24 cellular contexts compared by ENCODE assay signal in the genomic region with DNA sequence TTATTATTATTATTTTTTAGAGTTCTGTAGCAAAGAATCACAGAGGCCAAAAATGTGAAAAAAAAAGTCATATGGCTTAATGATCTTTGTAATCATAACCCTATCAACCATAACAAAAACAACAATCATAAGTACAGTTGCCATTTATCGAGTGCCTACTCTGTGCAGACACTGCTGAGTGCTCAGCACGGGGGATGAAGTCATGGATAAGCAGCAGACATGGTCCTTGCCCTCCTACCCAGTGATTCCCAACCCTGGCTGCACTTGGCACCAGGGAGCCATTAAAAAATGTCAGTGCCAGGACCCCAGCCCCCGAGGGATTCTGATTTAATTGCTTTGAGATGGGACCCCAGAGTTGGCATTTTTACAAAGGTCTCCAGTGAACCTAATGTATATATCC. TPM values are rescaled to one million over a fixed set of nuclear protein-coding genes. Genes with fewer than 3 reads are reported as not detected.
DNase-seq lines count a peak whose midpoint lies in the region; ATAC-seq and TF ChIP-seq lines count a peak whose summit lies in the region.
"Had no signal": no experiment of that assay in that cellular context is flagged by ENCODE, and none has a peak within 500 bp of the region (broad histone marks: within the 10 kb centered on the region; RNA-seq: fewer than 3 reads in every experiment).

No MANE protein-coding gene starts in this region.

- H3K27ac Mint-ChIP-seq in T-helper 1 cell treated with Interleukin-12 subunit alpha and Interleukin-12 subunit beta and Interleukin-4 antibody, amounts not matched to agents 30 μg/mL and 1 μg/mL, for 36 hours, result peak overlapping the region; percentile 73
- peak overlapping the region; percentile 48 to 91 (median 56) for H3K27ac Mint-ChIP-seq in IgD-negative memory B cell
- peak overlapping the region; percentile 59 for H3K27ac Mint-ChIP-seq in stimulated activated naive B cell treated with anti-CD40 and anti-IgM and Interleukin-4, amounts not matched to agents 10 μg/mL and 1 μg/mL and 100 μg/mL, for 72 hours
- H3K27ac Mint-ChIP-seq: activated T-cell treated with anti-CD3 and anti-CD28 coated beads, Interleukin-2, amount 50 U/mL, for 24 hours; endodermal cell had no signal

- H3K4me3 Mint-ChIP-seq in T-helper 1 cell treated with Interleukin-12 subunit alpha and Interleukin-12 subunit beta and Interleukin-4 antibody, amounts not matched to agents 30 μg/mL and 1 μg/mL, for 36 hours, result no peak overlapping the region
- peak overlapping the region in 2 of 4 donors; percentile 29 to 33 for H3K4me3 Mint-ChIP-seq in IgD-negative memory B cell
- H3K4me3 Mint-ChIP-seq in stimulated activated naive B cell treated with anti-CD40 and anti-IgM and Interleukin-4, amounts not matched to agents 10 μg/mL and 1 μg/mL and 100 μg/mL, for 72 hours, result no peak overlapping the region
- H3K4me3 Mint-ChIP-seq: activated T-cell treated with anti-CD3 and anti-CD28 coated beads, Interleukin-2, amount 50 U/mL, for 24 hours; CD8-positive, alpha-beta memory T cell; endodermal cell; T-cell had no signal

- peaks cover 36% of the 10 kb centered on the region for H3K36me3 Mint-ChIP-seq in T-helper 1 cell treated with Interleukin-12 subunit alpha and Interleukin-12 subunit beta and Interleukin-4 antibody, amounts not matched to agents 30 μg/mL and 1 μg/mL, for 36 hours (ENCODE audit: low read depth)
- peaks cover 8% of the 10 kb centered on the region for H3K36me3 Mint-ChIP-seq in IgD-negative memory B cell
- peaks cover 39 to 62% of the 10 kb centered on the region in 2 donors for H3K36me3 Mint-ChIP-seq in stimulated activated naive B cell treated with anti-CD40 and anti-IgM and Interleukin-4, amounts not matched to agents 10 μg/mL and 1 μg/mL and 100 μg/mL, for 72 hours
- H3K36me3 Mint-ChIP-seq: CD8-positive, alpha-beta memory T cell; T-cell had no signal

- ATAC-seq in left lung, result no peak
- no peak for ATAC-seq in stimulated activated naive B cell treated with anti-CD40 and anti-IgM and Interleukin-4, amounts not matched to agents 10 μg/mL and 1 μg/mL and 100 μg/mL, for 72 hours (replicated peaks)
- ATAC-seq: gastroesophageal sphincter, psoas muscle, T-cell had no signal

- H3K27me3 ChIP-seq in left lung (no peaks in the 10 kb centered on the region), breast epithelium (no peaks in the 10 kb centered on the region)
- H3K27me3 ChIP-seq: adrenal gland, brain microvascular endothelial cell, gastroesophageal sphincter, SJCRH30, tibial nerve had no signal

- H3K4me1 ChIP-seq in left lung (peaks cover 14 to 46% of the 10 kb centered on the region in 2 donors), breast epithelium (no peaks in the 10 kb centered on the region)
- H3K4me1 ChIP-seq: SJCRH30 had no signal

- peaks cover 56% of the 10 kb centered on the region for H3K4me1 Mint-ChIP-seq in T-helper 1 cell treated with Interleukin-12 subunit alpha and Interleukin-12 subunit beta and Interleukin-4 antibody, amounts not matched to agents 30 μg/mL and 1 μg/mL, for 36 hours (ENCODE audit: low read depth)
- peaks cover 64 to 75% (median 71%) of the 10 kb centered on the region in 3 donors for H3K4me1 Mint-ChIP-seq in IgD-negative memory B cell
- peaks cover 74 to 87% of the 10 kb centered on the region in 2 donors for H3K4me1 Mint-ChIP-seq in stimulated activated naive B cell treated with anti-CD40 and anti-IgM and Interleukin-4, amounts not matched to agents 10 μg/mL and 1 μg/mL and 100 μg/mL, for 72 hours

- peaks cover 12% of the 10 kb centered on the region for H3K9me3 Mint-ChIP-seq in T-helper 1 cell treated with Interleukin-12 subunit alpha and Interleukin-12 subunit beta and Interleukin-4 antibody, amounts not matched to agents 30 μg/mL and 1 μg/mL, for 36 hours
- H3K9me3 Mint-ChIP-seq in IgD-negative memory B cell, result no peaks in the 10 kb centered on the region
- peaks cover 10 to 26% of the 10 kb centered on the region in 2 donors for H3K9me3 Mint-ChIP-seq in stimulated activated naive B cell treated with anti-CD40 and anti-IgM and Interleukin-4, amounts not matched to agents 10 μg/mL and 1 μg/mL and 100 μg/mL, for 72 hours
- H3K9me3 Mint-ChIP-seq: activated T-cell treated with anti-CD3 and anti-CD28 coated beads, Interleukin-2, amount 50 U/mL, for 24 hours; CD8-positive, alpha-beta memory T cell; T-cell had no signal

- H3K27me3 Mint-ChIP-seq in T-helper 1 cell treated with Interleukin-12 subunit alpha and Interleukin-12 subunit beta and Interleukin-4 antibody, amounts not matched to agents 30 μg/mL and 1 μg/mL, for 36 hours (ENCODE audit: low read depth), result no peaks in the 10 kb centered on the region
- H3K27me3 Mint-ChIP-seq in IgD-negative memory B cell, result no peaks in the 10 kb centered on the region
- no peaks in the 10 kb centered on the region for H3K27me3 Mint-ChIP-seq in stimulated activated naive B cell treated with anti-CD40 and anti-IgM and Interleukin-4, amounts not matched to agents 10 μg/mL and 1 μg/mL and 100 μg/mL, for 72 hours
- H3K27me3 Mint-ChIP-seq: activated T-cell treated with anti-CD3 and anti-CD28 coated beads, Interleukin-2, amount 50 U/mL, for 24 hours had no signal

- no peaks in the 10 kb centered on the region for H3K36me3 ChIP-seq in left lung
- no peaks in the 10 kb centered on the region for H3K36me3 ChIP-seq in breast epithelium
- H3K36me3 ChIP-seq: adrenal gland, brain microvascular endothelial cell, gastroesophageal sphincter, SJCRH30, tibial nerve had no signal

- H3K9me3 ChIP-seq in left lung, result no peaks in the 10 kb centered on the region
- H3K9me3 ChIP-seq in breast epithelium, result no peaks in the 10 kb centered on the region
- H3K9me3 ChIP-seq: adrenal gland, gastroesophageal sphincter, psoas muscle, SJCRH30, tibial nerve had no signal

- TF ChIP-seq POLR2A in breast epithelium (IDR thresholded peaks at IDR 0.05), result no peak

- H3K27ac ChIP-seq in left lung (peak overlapping the region; percentile 71 to 85), breast epithelium (no peak overlapping the region)
- H3K27ac ChIP-seq: 22Rv1, brain microvascular endothelial cell, SJCRH30 had no signal

- TF ChIP-seq CTCF in left lung (IDR thresholded peaks at IDR 0.05) (no peak), breast epithelium (IDR thresholded peaks at IDR 0.05) (no peak)

- H3K4me3 ChIP-seq in left lung, result no peak overlapping the region
- H3K4me3 ChIP-seq in breast epithelium, result no peak overlapping the region
- H3K4me3 ChIP-seq: adrenal gland, gastroesophageal sphincter, lung, psoas muscle, SJCRH30, tibial nerve had no signal

- DNase-seq in T-helper 1 cell (no peak), left lung (no peak), SKM-1 (lab: John Stamatoyannopoulos, UW; ENCODE audit: unreplicated experiment) (no peak), breast epithelium (ENCODE audit: low spot score in 2 of 2) (no peak), midbrain (lab: John Stamatoyannopoulos, UW) (no peak)
- no peak for DNase-seq in stimulated activated naive B cell treated with anti-CD40 and anti-IgM and Interleukin-4, amounts not matched to agents 10 μg/mL and 1 μg/mL and 100 μg/mL, for 72 hours
- DNase-seq: activated CD4-positive, alpha-beta T cell treated with anti-CD3 and anti-CD28 coated beads for 1 hour; activated T-cell treated with anti-CD3 and anti-CD28 coated beads, Interleukin-2, amount 50 U/mL, for 24 hours; brain microvascular endothelial cell; CD8-positive, alpha-beta memory T cell; DMS53; endodermal cell; H7; NCI-H526; psoas muscle; SJCRH30 had no signal

- intact Hi-C loops in left lung (cut with DNase I), result no loop called here
- intact Hi-C loops in breast epithelium (cut with DNase I; ENCODE audit: low total_unique reads), result no loop called here

RNA-seq across cellular contexts. Expression of gene ENTPD1, which starts 38.2 kb away (rescaled TPM):
- polyA plus RNA-seq in IgD-negative memory B cell, result 48.0 TPM
- 10 to 100 TPM; 31.4 to 37.6 TPM for total RNA-seq in left lung
- 10 to 100 TPM; 17.4 to 26.9 (median 18.4) TPM for total RNA-seq in breast epithelium

Comparison
In these comparisons a context has a peak if more than half of its experiments do, and no peak if none do; other contexts are left out.
1. H3K27ac ChIP-seq: peak in left lung (2 of 2); none in breast epithelium (0 of 2).
2. Peak in every context shown above with its lines, with median percentiles within 50 percentile points of each other: H3K27ac Mint-ChIP-seq.